Comparison of ENCODE assay signal across 1 cellular context in genomic region chr2:189783927-189784867, GRCh38.
TF ChIP-seq lines count a peak whose summit lies in the region.

ORMDL1 (minus strand) TSS chr2:189784339; CDS start chr2:189782595, 1,744 bp downstream.
PMS1 (plus strand) TSS chr2:189784450; CDS start chr2:189791810, 7,360 bp downstream.

TF ChIP-seq in HepG2, 621 proteins besides CTCF, POLR2A, EP300 and RAD21 (continued from another document and continues in another):
- TF ChIP-seq ZNF639 (CRISPR knock-in tag; conservative IDR thresholded peaks at IDR 0.05) (peak; percentile 60), TARDBP (CRISPR knock-in tag; IDR thresholded peaks at IDR 0.05) (peak; percentile 93), SUZ12 (IDR thresholded peaks at IDR 0.05; ENCODE audit: low read depth, low read length) (no peak), SNAI1 (CRISPR knock-in tag; IDR thresholded peaks at IDR 0.05; ENCODE audit: borderline replicate concordance) (peak; percentile 92; the same call in 1 of the 2 replicates), ZNF556 (CRISPR knock-in tag; IDR thresholded peaks at IDR 0.05; ENCODE audit: borderline replicate concordance) (peak; percentile 97; the same call in 1 of the 2 replicates), MLX (CRISPR knock-in tag; IDR thresholded peaks at IDR 0.05) (peak; percentile 53), RFXAP (CRISPR knock-in tag; IDR thresholded peaks at IDR 0.05; ENCODE audit: borderline replicate concordance) (peak; percentile 82), ZNF746 (CRISPR knock-in tag; IDR thresholded peaks at IDR 0.05) (peak; percentile 71), PRPF4 (IDR thresholded peaks at IDR 0.05; ENCODE audit: low read depth, low read length, poor library complexity, severe bottlenecking) (no peak), ZNF10 (CRISPR knock-in tag; IDR thresholded peaks at IDR 0.05; ENCODE audit: borderline replicate concordance, low read depth) (no peak), BORCS8-MEF2B (CRISPR knock-in tag; IDR thresholded peaks at IDR 0.05) (peak; percentile 99), CEBPG (CRISPR knock-in tag; IDR thresholded peaks at IDR 0.05) (0 out of 2 replicates have a peak, but pooled peaks have one; percentile 9), ZNF280D (CRISPR knock-in tag; IDR thresholded peaks at IDR 0.05) (peak; percentile 90), PTBP1 (IDR thresholded peaks at IDR 0.05; ENCODE audit: low read depth, low read length, poor library complexity, severe bottlenecking) (peak; percentile 90), SMAD9 (CRISPR knock-in tag; IDR thresholded peaks at IDR 0.05) (peak; percentile 93; the same call in 1 of the 2 replicates), ZNF788 (CRISPR knock-in tag; IDR thresholded peaks at IDR 0.05; ENCODE audit: borderline replicate concordance) (peak; percentile 83; the same call in 1 of the 2 replicates), KLF12 (CRISPR knock-in tag; IDR thresholded peaks at IDR 0.05; ENCODE audit: borderline replicate concordance) (peak; percentile 96; the same call in 1 of the 2 replicates), LRRFIP1 (CRISPR knock-in tag; conservative IDR thresholded peaks at IDR 0.05) (no peak), GTF2F1 (IDR thresholded peaks at IDR 0.05; ENCODE audit: low read length) (0 out of 2 replicates have a peak, but pooled peaks have one; percentile 23), TEF (CRISPR knock-in tag; IDR thresholded peaks at IDR 0.05) (peak; percentile 52), NFYB (CRISPR knock-in tag; IDR thresholded peaks at IDR 0.05) (peak; percentile 100), MEIS1 (CRISPR knock-in tag; IDR thresholded peaks at IDR 0.05; ENCODE audit: borderline replicate concordance) (peak; percentile 98), ZBTB44 (CRISPR knock-in tag; IDR thresholded peaks at IDR 0.05) (no peak), XRCC5 (optimal IDR thresholded peaks at IDR 0.05; ENCODE audit: low read length) (no peak), BHLHE40 (IDR thresholded peaks at IDR 0.05; ENCODE audit: low read length) (no peak; the same call in 1 of the 2 replicates), PRDM4 (CRISPR knock-in tag; IDR thresholded peaks at IDR 0.05; ENCODE audit: borderline replicate concordance) (0 out of 2 replicates have a peak, but pooled peaks have one; percentile 49), NR2F2 (IDR thresholded peaks at IDR 0.05; ENCODE audit: borderline replicate concordance, low read depth) (no peak), STAG1 (CRISPR knock-in tag; IDR thresholded peaks at IDR 0.05) (peak; percentile 16; the same call in 1 of the 2 replicates), ZIK1 (CRISPR knock-in tag; IDR thresholded peaks at IDR 0.05; ENCODE audit: borderline replicate concordance, low read depth) (peak; percentile 93), ZNF20 (CRISPR knock-in tag; IDR thresholded peaks at IDR 0.05) (0 out of 2 replicates have a peak, but pooled peaks have one; percentile 57), TEAD2 (CRISPR knock-in tag; IDR thresholded peaks at IDR 0.05) (peak; percentile 60; the same call in 1 of the 2 replicates), NCOR1 (IDR thresholded peaks at IDR 0.05; ENCODE audit: borderline replicate concordance, low read length) (peak; percentile 38; the same call in 1 of the 2 replicates), CSRNP1 (CRISPR knock-in tag; IDR thresholded peaks at IDR 0.05) (peak; percentile 99), ZNF672 (CRISPR knock-in tag; IDR thresholded peaks at IDR 0.05) (peak; percentile 50; the same call in 1 of the 2 replicates), LCORL (IDR thresholded peaks at IDR 0.05) (no peak), LCORL (CRISPR knock-in tag; IDR thresholded peaks at IDR 0.05) (peak; percentile 30; the same call in 1 of the 2 replicates), HDAC1 (CRISPR knock-in tag; IDR thresholded peaks at IDR 0.05) (peak; percentile 93), HMGA1 (CRISPR knock-in tag; conservative IDR thresholded peaks at IDR 0.05) (no peak), ZNF782 (CRISPR knock-in tag; IDR thresholded peaks at IDR 0.05; ENCODE audit: borderline replicate concordance) (peak; percentile 73), ZNF777 (CRISPR knock-in tag; IDR thresholded peaks at IDR 0.05) (peak; percentile 84), MAFF (IDR thresholded peaks at IDR 0.05; ENCODE audit: low read depth, low read length) (no peak), ZNF225 (CRISPR knock-in tag; IDR thresholded peaks at IDR 0.05) (peak; percentile 95), MAFG (CRISPR knock-in tag; IDR thresholded peaks at IDR 0.05) (no peak), ONECUT2 (CRISPR knock-in tag; IDR thresholded peaks at IDR 0.05) (no peak), SMAD3 (CRISPR knock-in tag; IDR thresholded peaks at IDR 0.05) (peak; percentile 59), THAP11 (CRISPR knock-in tag; IDR thresholded peaks at IDR 0.05) (peak; percentile 86), PRDM15 (CRISPR knock-in tag; IDR thresholded peaks at IDR 0.05) (peak; percentile 13; the same call in 1 of the 2 replicates), ZMYM3 (CRISPR knock-in tag; IDR thresholded peaks at IDR 0.05) (no peak; the same call in none of the 2 replicates)
